Comparison of ENCODE assay signal across 32 cellular contexts in the genomic region with DNA sequence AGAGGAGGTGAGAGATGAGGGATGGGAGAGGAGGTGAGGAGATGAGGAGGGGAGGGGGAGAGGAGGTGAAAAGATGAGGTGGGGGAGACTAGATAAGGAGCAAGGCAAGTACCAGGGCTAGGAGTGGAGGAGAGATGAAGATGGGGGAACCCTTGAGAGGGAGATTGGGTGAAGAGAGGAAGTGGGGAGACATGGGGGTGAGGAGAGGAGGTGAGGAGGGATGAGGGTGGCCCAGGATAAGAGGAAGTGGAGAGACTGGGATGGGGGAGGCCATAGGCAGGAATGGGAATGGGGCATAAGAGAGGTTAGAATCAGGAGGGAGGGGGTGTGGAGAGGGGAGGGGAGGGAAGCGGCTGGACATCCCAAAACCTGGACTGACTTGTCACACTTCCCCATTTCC. TPM values are rescaled to one million over a fixed set of nuclear protein-coding genes. Genes with fewer than 3 reads are reported as not detected.
DNase-seq lines count a peak whose midpoint lies in the region; ATAC-seq and TF ChIP-seq lines count a peak whose summit lies in the region.
"Had no signal": no experiment of that assay in that cellular context is flagged by ENCODE, and none has a peak within 500 bp of the region (broad histone marks: within the 10 kb centered on the region; RNA-seq: fewer than 3 reads in every experiment).

No MANE protein-coding gene starts in this region.

- no peak overlapping the region for H3K4me3 Mint-ChIP-seq in activated CD4-positive, alpha-beta T cell treated with anti-CD3 and anti-CD28 coated beads for 36 hours
- H3K4me3 Mint-ChIP-seq in activated CD4-positive, alpha-beta T cell treated with anti-CD3 and anti-CD28 coated beads, Interleukin-2, amount 10 ng/mL, durations not matched to agents 7 days and 5 days: no peak overlapping the region
- peak overlapping the region; percentile 50 for H3K4me3 Mint-ChIP-seq in activated T-helper 17 cell treated with anti-CD3 and anti-CD28 coated beads, Interleukin-2, amount 50 U/mL, for 72 hours
- no peak overlapping the region for H3K4me3 Mint-ChIP-seq in CD4-positive, alpha-beta memory T cell
- H3K4me3 Mint-ChIP-seq: activated naive CD8-positive, alpha-beta T cell; CD8-positive, alpha-beta T cell; dendritic cell treated with granulocyte-macrophage colony-stimulating factor and Interleukin-4, amounts not matched to agents 40 ng/mL and 50 ng/mL, for 4 days; endodermal cell had no signal

- H3K9me3 Mint-ChIP-seq in activated CD4-positive, alpha-beta T cell treated with anti-CD3 and anti-CD28 coated beads for 36 hours (ENCODE audit: low read depth): no peaks in the 10 kb centered on the region
- no peaks in the 10 kb centered on the region for H3K9me3 Mint-ChIP-seq in activated CD4-positive, alpha-beta T cell treated with anti-CD3 and anti-CD28 coated beads, Interleukin-2, amount 10 ng/mL, durations not matched to agents 7 days and 5 days
- no peaks in the 10 kb centered on the region for H3K9me3 Mint-ChIP-seq in activated T-helper 17 cell treated with anti-CD3 and anti-CD28 coated beads, Interleukin-2, amount 50 U/mL, for 72 hours
- no peaks in the 10 kb centered on the region for H3K9me3 Mint-ChIP-seq in CD4-positive, alpha-beta memory T cell
- H3K9me3 Mint-ChIP-seq: CD8-positive, alpha-beta T cell; dendritic cell treated with granulocyte-macrophage colony-stimulating factor and Interleukin-4, amounts not matched to agents 40 ng/mL and 50 ng/mL, for 4 days; endodermal cell had no signal

- peaks cover 16% of the 10 kb centered on the region for H3K4me1 Mint-ChIP-seq in activated CD4-positive, alpha-beta T cell treated with anti-CD3 and anti-CD28 coated beads for 36 hours
- peaks cover 15% of the 10 kb centered on the region for H3K4me1 Mint-ChIP-seq in activated CD4-positive, alpha-beta T cell treated with anti-CD3 and anti-CD28 coated beads, Interleukin-2, amount 10 ng/mL, durations not matched to agents 7 days and 5 days
- peaks cover 12% of the 10 kb centered on the region for H3K4me1 Mint-ChIP-seq in activated T-helper 17 cell treated with anti-CD3 and anti-CD28 coated beads, Interleukin-2, amount 50 U/mL, for 72 hours
- peaks cover 3 to 6% (median 4%) of the 10 kb centered on the region in 4 donors for H3K4me1 Mint-ChIP-seq in CD4-positive, alpha-beta memory T cell
- H3K4me1 Mint-ChIP-seq: endodermal cell had no signal

- no peaks in the 10 kb centered on the region for H3K36me3 ChIP-seq in osteoblast (ENCODE audit: insufficient read depth, low read length)
- H3K36me3 ChIP-seq in left ventricle myocardium inferior: no peaks in the 10 kb centered on the region
- H3K36me3 ChIP-seq in CD4-positive, alpha-beta memory T cell (ENCODE audit: insufficient read depth, low read length): no peaks in the 10 kb centered on the region
- H3K36me3 ChIP-seq: heart left ventricle, lower lobe of right lung, spleen had no signal

- H2AFZ ChIP-seq in osteoblast (ENCODE audit: low read length): no peak overlapping the region

- CTCF ChIA-PET in activated CD4-positive, alpha-beta T cell treated with anti-CD3 and anti-CD28 coated beads for 36 hours (lab: Charles Lee): interaction anchor here (1.5 to 2.7 kb wide), 4 partner anchors 28 to 324 kb away, joined by 4 to 22 read pairs (median 6); no protein-coding TSS in a partner anchor
- CTCF ChIA-PET in activated CD4-positive, alpha-beta T cell treated with anti-CD3 and anti-CD28 coated beads, Interleukin-2, amount 10 ng/mL, durations not matched to agents 7 days and 5 days (lab: Charles Lee): interaction anchor here (0.9 to 2.3 kb wide), 4 partner anchors 18 to 108 kb away, joined by 3 to 17 read pairs (median 4); no protein-coding TSS in a partner anchor
- CTCF ChIA-PET in CD4-positive, alpha-beta memory T cell (lab: Charles Lee; ENCODE audit: partially characterized antibody): interaction anchor here (1.5 to 1.6 kb wide), 2 partner anchors 14 to 19 kb away, joined by 5 to 7 read pairs; no protein-coding TSS in a partner anchor

- no peak for TF ChIP-seq CTCF in GM20000 (IDR thresholded peaks at IDR 0.05; ENCODE audit: extremely low read depth, missing control alignments)
- TF ChIP-seq CTCF in osteoblast (IDR thresholded peaks at IDR 0.05; ENCODE audit: extremely low read depth, low read depth, low read length): no peak
- TF ChIP-seq CTCF in left ventricle myocardium inferior (IDR thresholded peaks at IDR 0.05; ENCODE audit: borderline replicate concordance): no peak

- no peak for ATAC-seq in activated CD4-positive, alpha-beta T cell treated with anti-CD3 and anti-CD28 coated beads for 36 hours
- no peak for ATAC-seq in activated T-helper 17 cell treated with anti-CD3 and anti-CD28 coated beads, Interleukin-2, amount 50 U/mL, for 72 hours (replicated peaks)
- ATAC-seq: esophagus mucosa, heart left ventricle, right cardiac atrium had no signal

- DNase-seq in activated CD4-positive, alpha-beta T cell treated with anti-CD3 and anti-CD28 coated beads for 36 hours: no peak
- DNase-seq in activated CD4-positive, alpha-beta T cell treated with anti-CD3 and anti-CD28 coated beads, Interleukin-2, amount 10 ng/mL, durations not matched to agents 7 days and 5 days: no peak
- DNase-seq in GM20000 (ENCODE audit: low spot score): peak; percentile 55
- DNase-seq in osteoblast (ENCODE audit: insufficient read length, low spot score, missing footprints): peak; percentile 42
- no peak for DNase-seq in left ventricle myocardium inferior
- no peak for DNase-seq in CD4-positive, alpha-beta memory T cell
- DNase-seq in G401 (ENCODE audit: low spot score): no peak
- DNase-seq: central memory CD4-positive, alpha-beta T cell; DMS 273 treated with DMSO at 0.1 percent for 48 hours; endodermal cell; H7; heart left ventricle; lower lobe of right lung; NCI-H1436; NCI-H2107; NCI-H446; spleen; stimulated activated CD4-positive, alpha-beta T cell treated with anti-CD3 and anti-CD28 coated beads, Interleukin-2, amount 100 ng/mL, for 48 hours had no signal

- peak overlapping the region; percentile 66 for H3K27ac Mint-ChIP-seq in activated CD4-positive, alpha-beta T cell treated with anti-CD3 and anti-CD28 coated beads for 36 hours
- no peak overlapping the region for H3K27ac Mint-ChIP-seq in activated CD4-positive, alpha-beta T cell treated with anti-CD3 and anti-CD28 coated beads, Interleukin-2, amount 10 ng/mL, durations not matched to agents 7 days and 5 days
- H3K27ac Mint-ChIP-seq in activated T-helper 17 cell treated with anti-CD3 and anti-CD28 coated beads, Interleukin-2, amount 50 U/mL, for 72 hours: no peak overlapping the region
- H3K27ac Mint-ChIP-seq in CD4-positive, alpha-beta memory T cell: no peak overlapping the region
- H3K27ac Mint-ChIP-seq: activated naive CD8-positive, alpha-beta T cell; CD8-positive, alpha-beta T cell; dendritic cell treated with granulocyte-macrophage colony-stimulating factor and Interleukin-4, amounts not matched to agents 40 ng/mL and 50 ng/mL, for 4 days; endodermal cell had no signal

- intact Hi-C loops in activated CD4-positive, alpha-beta T cell treated with anti-CD3 and anti-CD28 coated beads for 36 hours (cut with DNase I, micrococcal nuclease): no loop called here
- intact Hi-C loops in left ventricle myocardium inferior (cut with micrococcal nuclease): loop anchor here (5.0 kb wide), 1 partner anchor 92 kb away; the partner anchor contains the start of gene NAPSA
- intact Hi-C loops in CD4-positive, alpha-beta memory T cell (cut with micrococcal nuclease): no loop called here

- H3K27ac ChIP-seq in osteoblast (ENCODE audit: low read depth, low read length): no peak overlapping the region
- H3K27ac ChIP-seq in left ventricle myocardium inferior (replicated peaks): no peak overlapping the region
- H3K27ac ChIP-seq in CD4-positive, alpha-beta memory T cell (ENCODE audit: low read depth, low read length): no peak overlapping the region
- H3K27ac ChIP-seq: 22Rv1, foreskin keratinocyte, heart left ventricle, KMS-11, lower lobe of right lung, VCaP had no signal

- H3K9me3 ChIP-seq in osteoblast (ENCODE audit: low read depth, low read length): no peaks in the 10 kb centered on the region
- no peaks in the 10 kb centered on the region for H3K9me3 ChIP-seq in left ventricle myocardium inferior (replicated peaks)
- H3K9me3 ChIP-seq in CD4-positive, alpha-beta memory T cell (ENCODE audit: control insufficient read depth in 1 of 2, low read length in 2 of 2): no peaks in the 10 kb centered on the region
- H3K9me3 ChIP-seq: heart left ventricle, lower lobe of right lung, spleen had no signal

- peaks cover 8% of the 10 kb centered on the region for H3K4me1 ChIP-seq in osteoblast (ENCODE audit: insufficient read depth, low read length)
- no peaks in the 10 kb centered on the region for H3K4me1 ChIP-seq in left ventricle myocardium inferior
- H3K4me1 ChIP-seq in CD4-positive, alpha-beta memory T cell (ENCODE audit: insufficient read depth, low read length): no peaks in the 10 kb centered on the region
- H3K4me1 ChIP-seq: foreskin keratinocyte, heart left ventricle, lower lobe of right lung had no signal

- in situ Hi-C loops in G401 (cut with HindIII; ENCODE audit: low sequenced_read_pairs): no loop called here

- H3K79me2 ChIP-seq in osteoblast (ENCODE audit: insufficient read depth, low read length): no peaks in the 10 kb centered on the region

- POLR2A ChIA-PET in activated CD4-positive, alpha-beta T cell treated with anti-CD3 and anti-CD28 coated beads for 36 hours (lab: Charles Lee): no interaction called here
- POLR2A ChIA-PET in activated CD4-positive, alpha-beta T cell treated with anti-CD3 and anti-CD28 coated beads, Interleukin-2, amount 10 ng/mL, durations not matched to agents 7 days and 5 days (lab: Charles Lee): no interaction called here
- POLR2A ChIA-PET in CD4-positive, alpha-beta memory T cell (lab: Charles Lee; ENCODE audit: partially characterized antibody): interaction anchor here (1.0 kb wide), 1 partner anchor 91 kb away, joined by 3 read pairs; no protein-coding TSS in a partner anchor

- peaks cover 23% of the 10 kb centered on the region for H3K27me3 Mint-ChIP-seq in activated CD4-positive, alpha-beta T cell treated with anti-CD3 and anti-CD28 coated beads for 36 hours
- H3K27me3 Mint-ChIP-seq in activated CD4-positive, alpha-beta T cell treated with anti-CD3 and anti-CD28 coated beads, Interleukin-2, amount 10 ng/mL, durations not matched to agents 7 days and 5 days: peaks cover 9% of the 10 kb centered on the region
- H3K27me3 Mint-ChIP-seq in activated T-helper 17 cell treated with anti-CD3 and anti-CD28 coated beads, Interleukin-2, amount 50 U/mL, for 72 hours: peaks cover 15% of the 10 kb centered on the region
- peaks cover 10 to 26% of the 10 kb centered on the region in 2 donors for H3K27me3 Mint-ChIP-seq in CD4-positive, alpha-beta memory T cell

- H3K4me3 ChIP-seq in osteoblast (ENCODE audit: insufficient read depth, low read length) (no peak overlapping the region), left ventricle myocardium inferior (no peak overlapping the region)
- H3K4me3 ChIP-seq in CD4-positive, alpha-beta memory T cell (ENCODE audit: low read length in 2 of 2): no peak overlapping the region
- H3K4me3 ChIP-seq: heart left ventricle, lower lobe of right lung had no signal

- H3K36me3 Mint-ChIP-seq in activated CD4-positive, alpha-beta T cell treated with anti-CD3 and anti-CD28 coated beads for 36 hours (ENCODE audit: low read depth): no peaks in the 10 kb centered on the region
- no peaks in the 10 kb centered on the region for H3K36me3 Mint-ChIP-seq in activated CD4-positive, alpha-beta T cell treated with anti-CD3 and anti-CD28 coated beads, Interleukin-2, amount 10 ng/mL, durations not matched to agents 7 days and 5 days (ENCODE audit: low read depth)
- no peaks in the 10 kb centered on the region for H3K36me3 Mint-ChIP-seq in activated T-helper 17 cell treated with anti-CD3 and anti-CD28 coated beads, Interleukin-2, amount 50 U/mL, for 72 hours (ENCODE audit: low read depth)
- no peaks in the 10 kb centered on the region for H3K36me3 Mint-ChIP-seq in CD4-positive, alpha-beta memory T cell
- H3K36me3 Mint-ChIP-seq: CD8-positive, alpha-beta T cell had no signal

- H3K27me3 ChIP-seq in osteoblast (ENCODE audit: insufficient read depth, low read length) (peaks cover 13% of the 10 kb centered on the region), left ventricle myocardium inferior (ENCODE audit: low read depth) (peaks cover 77% of the 10 kb centered on the region)
- H3K27me3 ChIP-seq in CD4-positive, alpha-beta memory T cell (ENCODE audit: insufficient read depth, low read length): peaks cover 2% of the 10 kb centered on the region

- H3K4me2 ChIP-seq in osteoblast (ENCODE audit: insufficient read depth, low read length): no peak overlapping the region
- H3K4me2 ChIP-seq: KMS-11 had no signal

- no peaks in the 10 kb centered on the region for H4K20me1 ChIP-seq in osteoblast (ENCODE audit: insufficient read depth, low read length)

RNA-seq across cellular contexts. Expression of gene EMC10, which starts 16.7 kb away (rescaled TPM):
- total RNA-seq in activated CD4-positive, alpha-beta T cell treated with anti-CD3 and anti-CD28 coated beads for 36 hours: 10 to 100 TPM; 33.4 to 34.7 TPM
- 10 to 100 TPM; 57.8 to 64.9 TPM for total RNA-seq in activated CD4-positive, alpha-beta T cell treated with anti-CD3 and anti-CD28 coated beads, Interleukin-2, amount 10 ng/mL, durations not matched to agents 7 days and 5 days
- total RNA-seq in activated T-helper 17 cell treated with anti-CD3 and anti-CD28 coated beads, Interleukin-2, amount 50 U/mL, for 72 hours: 10 to 100 TPM; 31.3 to 57.8 TPM
- total RNA-seq in osteoblast: 47.1 and 56.5 TPM in 2 replicates
- 97.7 TPM for total RNA-seq in left ventricle myocardium inferior
- total RNA-seq in CD4-positive, alpha-beta memory T cell: 10 to 100 TPM; 83.7 to 92.6 TPM
- polyA plus RNA-seq in CD4-positive, alpha-beta memory T cell: 10 to 100 TPM in 1 of 2 donors, 1 to 10 TPM in 1; 7.8 to 10.1 TPM
- total RNA-seq in G401 (2014; rRNA removed; shearing (Covaris generic)): 104 and 113 TPM in 2 replicates

RNA-seq across cellular contexts. Expression of gene GARIN5A, which starts 17.0 kb away (rescaled TPM):
- total RNA-seq in activated CD4-positive, alpha-beta T cell treated with anti-CD3 and anti-CD28 coated beads for 36 hours: under 1 TPM; 0.48 to 0.58 TPM
- total RNA-seq in activated CD4-positive, alpha-beta T cell treated with anti-CD3 and anti-CD28 coated beads, Interleukin-2, amount 10 ng/mL, durations not matched to agents 7 days and 5 days: not detected
- total RNA-seq in activated T-helper 17 cell treated with anti-CD3 and anti-CD28 coated beads, Interleukin-2, amount 50 U/mL, for 72 hours: 1 to 10 TPM in 1 of 2 donors, under 1 TPM in 1; 0.39 to 1.2 TPM
- total RNA-seq in osteoblast (0.29 and 0.36 TPM in 2 replicates), left ventricle myocardium inferior (1.3 TPM)
- total RNA-seq in CD4-positive, alpha-beta memory T cell: under 1 TPM in 1 of 2 experiments, not detected in 1; 0.61 TPM
- under 1 TPM; 0.39 to 0.44 TPM for polyA plus RNA-seq in CD4-positive, alpha-beta memory T cell
- 0.10 and 1.5 TPM in 2 replicates for total RNA-seq in G401 (2014; rRNA removed; shearing (Covaris generic))

RNA-seq across cellular contexts. Expression of gene MYBPC2, which starts 26.9 kb away (rescaled TPM):
- under 1 TPM; 0.14 to 0.30 TPM for total RNA-seq in activated CD4-positive, alpha-beta T cell treated with anti-CD3 and anti-CD28 coated beads for 36 hours
- not detected for total RNA-seq in activated CD4-positive, alpha-beta T cell treated with anti-CD3 and anti-CD28 coated beads, Interleukin-2, amount 10 ng/mL, durations not matched to agents 7 days and 5 days
- 1 to 10 TPM in 1 of 2 donors, under 1 TPM in 1; 0.28 to 4.6 TPM for total RNA-seq in activated T-helper 17 cell treated with anti-CD3 and anti-CD28 coated beads, Interleukin-2, amount 50 U/mL, for 72 hours
- total RNA-seq in osteoblast (not detected in 2 replicates), left ventricle myocardium inferior (not detected)
- total RNA-seq in CD4-positive, alpha-beta memory T cell: not detected
- under 1 TPM in 1 of 2 donors, not detected in 1; 0.10 TPM for polyA plus RNA-seq in CD4-positive, alpha-beta memory T cell
- total RNA-seq in G401 (2014; rRNA removed; shearing (Covaris generic)): 0.55 TPM in 1 of 2 replicates, not detected in the other
- total RNA-seq: foreskin keratinocyte, HT1080, lower lobe of right lung, PC-3, right cardiac atrium had no signal
- polyA plus RNA-seq: foreskin keratinocyte, heart left ventricle, neural cell, right cardiac atrium had no signal

RNA-seq across cellular contexts. Expression of gene SPIB, which starts 40.9 kb away (rescaled TPM):
- under 1 TPM; 0.33 to 0.50 TPM for total RNA-seq in activated CD4-positive, alpha-beta T cell treated with anti-CD3 and anti-CD28 coated beads for 36 hours
- total RNA-seq in activated CD4-positive, alpha-beta T cell treated with anti-CD3 and anti-CD28 coated beads, Interleukin-2, amount 10 ng/mL, durations not matched to agents 7 days and 5 days: under 1 TPM; 0.48 to 0.50 TPM
- total RNA-seq in activated T-helper 17 cell treated with anti-CD3 and anti-CD28 coated beads, Interleukin-2, amount 50 U/mL, for 72 hours: 1 to 10 TPM; 1.9 to 2.4 TPM
- total RNA-seq in osteoblast (0.36 TPM in 1 of 2 replicates, not detected in the other), left ventricle myocardium inferior (not detected)
- total RNA-seq in CD4-positive, alpha-beta memory T cell: not detected
- 1 to 10 TPM in 1 of 2 donors, not detected in 1; 1.9 TPM for polyA plus RNA-seq in CD4-positive, alpha-beta memory T cell
- 0.44 TPM in 1 of 2 replicates, not detected in the other for total RNA-seq in G401 (2014; rRNA removed; shearing (Covaris generic))
- total RNA-seq: foreskin keratinocyte, PC-3, temporal lobe had no signal
- polyA plus RNA-seq: foreskin keratinocyte, neural cell had no signal

RNA-seq across cellular contexts. Expression of gene JOSD2, which starts 51.4 kb away (rescaled TPM):
- total RNA-seq in activated CD4-positive, alpha-beta T cell treated with anti-CD3 and anti-CD28 coated beads for 36 hours: 10 to 100 TPM; 17.4 to 28.1 TPM
- total RNA-seq in activated CD4-positive, alpha-beta T cell treated with anti-CD3 and anti-CD28 coated beads, Interleukin-2, amount 10 ng/mL, durations not matched to agents 7 days and 5 days: 10 to 100 TPM; 35.7 to 42.0 TPM
- total RNA-seq in activated T-helper 17 cell treated with anti-CD3 and anti-CD28 coated beads, Interleukin-2, amount 50 U/mL, for 72 hours: 10 to 100 TPM; 37.5 to 45.8 TPM
- total RNA-seq in osteoblast (19.4 and 22.8 TPM in 2 replicates), left ventricle myocardium inferior (28.6 TPM)
- 10 to 100 TPM; 29.5 to 35.8 TPM for total RNA-seq in CD4-positive, alpha-beta memory T cell
- 10 to 100 TPM; 22.4 to 28.0 TPM for polyA plus RNA-seq in CD4-positive, alpha-beta memory T cell
- total RNA-seq in G401 (2014; rRNA removed; shearing (Covaris generic)): 13.6 and 33.3 TPM in 2 replicates

Comparison
In these comparisons a context has a peak if more than half of its experiments do, and no peak if none do; other contexts are left out.
1. DNase-seq: peak in GM20000 (single experiment) and osteoblast (single experiment); none in activated CD4-positive, alpha-beta T cell treated with anti-CD3 and anti-CD28 coated beads for 36 hours (single experiment), activated CD4-positive, alpha-beta T cell treated with anti-CD3 and anti-CD28 coated beads, Interleukin-2, amount 10 ng/mL, durations not matched to agents 7 days and 5 days (single experiment), left ventricle myocardium inferior (single experiment), CD4-positive, alpha-beta memory T cell (0 of 5) and G401 (single experiment).